1 cellular context compared by ENCODE assay signal in genomic region chr3:142064454-142064853, GRCh38.
TF ChIP-seq lines count a peak whose summit lies in the region.

No MANE protein-coding gene starts in this region.

TF ChIP-seq in GM23338, 12 proteins besides CTCF, POLR2A, EP300 and RAD21 (continued from another document):
- TF ChIP-seq POLR2AphosphoS5 (IDR thresholded peaks at IDR 0.05; ENCODE audit: low read depth) (no peak), ETS1 (IDR thresholded peaks at IDR 0.05) (no peak)
